In the genomic region with DNA sequence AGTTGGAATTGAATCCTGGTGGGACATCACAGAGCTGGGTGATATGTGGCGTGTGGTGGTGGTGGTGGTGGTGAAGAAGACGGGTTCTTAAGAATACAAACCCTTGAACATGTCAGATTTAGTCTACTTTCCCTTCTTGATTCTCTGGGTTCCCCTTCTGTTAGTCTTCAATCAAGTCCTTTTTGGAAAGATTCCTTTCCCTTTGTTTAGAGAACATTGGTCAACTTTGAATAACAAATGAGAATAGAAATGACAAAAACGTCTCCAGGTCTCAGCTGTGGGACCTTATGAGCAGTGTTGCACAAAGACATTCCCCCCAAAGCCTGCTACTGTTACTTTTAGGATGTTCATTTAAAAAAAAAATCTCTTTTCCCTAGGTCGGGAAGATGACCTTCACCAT, we compare ENCODE assay signal across 2 cellular contexts.
TF ChIP-seq lines count a peak whose summit lies in the region.

No MANE protein-coding gene starts in this region.

TF ChIP-seq in SK-N-SH, 30 proteins besides CTCF, POLR2A, EP300 and RAD21 (continued from another document):
- TF ChIP-seq RXRA (IDR thresholded peaks at IDR 0.05; ENCODE audit: borderline replicate concordance, low read depth) (no peak), FOXM1 (IDR thresholded peaks at IDR 0.05; ENCODE audit: low read depth) (no peak), POLR2AphosphoS5 (IDR thresholded peaks at IDR 0.05; ENCODE audit: low read depth, low read length) (no peak), FOXJ3 (CRISPR knock-in tag; IDR thresholded peaks at IDR 0.05) (no peak), ELF1 (IDR thresholded peaks at IDR 0.05) (no peak), TEAD4 (IDR thresholded peaks at IDR 0.05; ENCODE audit: borderline replicate concordance, insufficient read depth) (no peak), NRF1 (IDR thresholded peaks at IDR 0.05; ENCODE audit: low read depth, low read length) (no peak)
- TF ChIP-seq, protein P1, sequence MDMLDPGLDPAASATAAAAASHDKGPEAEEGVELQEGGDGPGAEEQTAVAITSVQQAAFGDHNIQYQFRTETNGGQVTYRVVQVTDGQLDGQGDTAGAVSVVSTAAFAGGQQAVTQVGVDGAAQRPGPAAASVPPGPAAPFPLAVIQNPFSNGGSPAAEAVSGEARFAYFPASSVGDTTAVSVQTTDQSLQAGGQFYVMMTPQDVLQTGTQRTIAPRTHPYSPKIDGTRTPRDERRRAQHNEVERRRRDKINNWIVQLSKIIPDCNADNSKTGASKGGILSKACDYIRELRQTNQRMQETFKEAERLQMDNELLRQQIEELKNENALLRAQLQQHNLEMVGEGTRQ (IDR thresholded peaks at IDR 0.05; ENCODE audit: borderline replicate concordance, low read depth, low read length), result no peak

TF ChIP-seq in SK-N-SH treated with all-trans-retinoic acid at 6 μM for 48 hours, 23 proteins besides CTCF, POLR2A, EP300 and RAD21:
- TF ChIP-seq POU6F1 (CRISPR knock-in tag; IDR thresholded peaks at IDR 0.05; ENCODE audit: borderline replicate concordance, low read depth) (no peak), GLIS3 (CRISPR knock-in tag; IDR thresholded peaks at IDR 0.05) (no peak), ESRRG (CRISPR knock-in tag; IDR thresholded peaks at IDR 0.05) (no peak), ZC3H10 (CRISPR knock-in tag; IDR thresholded peaks at IDR 0.05) (no peak), SNAI2 (CRISPR knock-in tag; IDR thresholded peaks at IDR 0.05) (no peak), TOX (CRISPR knock-in tag; IDR thresholded peaks at IDR 0.05; ENCODE audit: borderline replicate concordance) (no peak), CSRNP3 (CRISPR knock-in tag; IDR thresholded peaks at IDR 0.05) (no peak), ZNF70 (CRISPR knock-in tag; IDR thresholded peaks at IDR 0.05) (no peak), ARNTL (CRISPR knock-in tag; IDR thresholded peaks at IDR 0.05; ENCODE audit: borderline replicate concordance, low read depth) (no peak), OSR1 (CRISPR knock-in tag; IDR thresholded peaks at IDR 0.05) (no peak), ZFP30 (CRISPR knock-in tag; IDR thresholded peaks at IDR 0.05) (no peak), ZFP3 (CRISPR knock-in tag; IDR thresholded peaks at IDR 0.05) (no peak), BACH2 (CRISPR knock-in tag; IDR thresholded peaks at IDR 0.05; ENCODE audit: borderline replicate concordance) (no peak), ZNF565 (CRISPR knock-in tag; conservative IDR thresholded peaks at IDR 0.05; ENCODE audit: low read depth) (no peak), CSDC2 (CRISPR knock-in tag; IDR thresholded peaks at IDR 0.05) (no peak)
- TF ChIP-seq, protein P2, sequence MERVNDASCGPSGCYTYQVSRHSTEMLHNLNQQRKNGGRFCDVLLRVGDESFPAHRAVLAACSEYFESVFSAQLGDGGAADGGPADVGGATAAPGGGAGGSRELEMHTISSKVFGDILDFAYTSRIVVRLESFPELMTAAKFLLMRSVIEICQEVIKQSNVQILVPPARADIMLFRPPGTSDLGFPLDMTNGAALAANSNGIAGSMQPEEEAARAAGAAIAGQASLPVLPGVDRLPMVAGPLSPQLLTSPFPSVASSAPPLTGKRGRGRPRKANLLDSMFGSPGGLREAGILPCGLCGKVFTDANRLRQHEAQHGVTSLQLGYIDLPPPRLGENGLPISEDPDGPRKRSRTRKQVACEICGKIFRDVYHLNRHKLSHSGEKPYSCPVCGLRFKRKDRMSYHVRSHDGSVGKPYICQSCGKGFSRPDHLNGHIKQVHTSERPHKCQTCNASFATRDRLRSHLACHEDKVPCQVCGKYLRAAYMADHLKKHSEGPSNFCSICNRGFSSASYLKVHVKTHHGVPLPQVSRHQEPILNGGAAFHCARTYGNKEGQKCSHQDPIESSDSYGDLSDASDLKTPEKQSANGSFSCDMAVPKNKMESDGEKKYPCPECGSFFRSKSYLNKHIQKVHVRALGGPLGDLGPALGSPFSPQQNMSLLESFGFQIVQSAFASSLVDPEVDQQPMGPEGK (CRISPR knock-in tag; IDR thresholded peaks at IDR 0.05; ENCODE audit: borderline replicate concordance), result no peak
- TF ChIP-seq, protein P3, sequence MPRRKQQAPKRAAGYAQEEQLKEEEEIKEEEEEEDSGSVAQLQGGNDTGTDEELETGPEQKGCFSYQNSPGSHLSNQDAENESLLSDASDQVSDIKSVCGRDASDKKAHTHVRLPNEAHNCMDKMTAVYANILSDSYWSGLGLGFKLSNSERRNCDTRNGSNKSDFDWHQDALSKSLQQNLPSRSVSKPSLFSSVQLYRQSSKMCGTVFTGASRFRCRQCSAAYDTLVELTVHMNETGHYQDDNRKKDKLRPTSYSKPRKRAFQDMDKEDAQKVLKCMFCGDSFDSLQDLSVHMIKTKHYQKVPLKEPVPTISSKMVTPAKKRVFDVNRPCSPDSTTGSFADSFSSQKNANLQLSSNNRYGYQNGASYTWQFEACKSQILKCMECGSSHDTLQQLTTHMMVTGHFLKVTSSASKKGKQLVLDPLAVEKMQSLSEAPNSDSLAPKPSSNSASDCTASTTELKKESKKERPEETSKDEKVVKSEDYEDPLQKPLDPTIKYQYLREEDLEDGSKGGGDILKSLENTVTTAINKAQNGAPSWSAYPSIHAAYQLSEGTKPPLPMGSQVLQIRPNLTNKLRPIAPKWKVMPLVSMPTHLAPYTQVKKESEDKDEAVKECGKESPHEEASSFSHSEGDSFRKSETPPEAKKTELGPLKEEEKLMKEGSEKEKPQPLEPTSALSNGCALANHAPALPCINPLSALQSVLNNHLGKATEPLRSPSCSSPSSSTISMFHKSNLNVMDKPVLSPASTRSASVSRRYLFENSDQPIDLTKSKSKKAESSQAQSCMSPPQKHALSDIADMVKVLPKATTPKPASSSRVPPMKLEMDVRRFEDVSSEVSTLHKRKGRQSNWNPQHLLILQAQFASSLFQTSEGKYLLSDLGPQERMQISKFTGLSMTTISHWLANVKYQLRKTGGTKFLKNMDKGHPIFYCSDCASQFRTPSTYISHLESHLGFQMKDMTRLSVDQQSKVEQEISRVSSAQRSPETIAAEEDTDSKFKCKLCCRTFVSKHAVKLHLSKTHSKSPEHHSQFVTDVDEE (CRISPR knock-in tag; IDR thresholded peaks at IDR 0.05), result no peak
TF ChIP-seq in SK-N-SH treated with all-trans-retinoic acid at 6 μM for 48 hours: peak in this region for 0.
